22 cellular contexts compared by ENCODE assay signal in the genomic region with DNA sequence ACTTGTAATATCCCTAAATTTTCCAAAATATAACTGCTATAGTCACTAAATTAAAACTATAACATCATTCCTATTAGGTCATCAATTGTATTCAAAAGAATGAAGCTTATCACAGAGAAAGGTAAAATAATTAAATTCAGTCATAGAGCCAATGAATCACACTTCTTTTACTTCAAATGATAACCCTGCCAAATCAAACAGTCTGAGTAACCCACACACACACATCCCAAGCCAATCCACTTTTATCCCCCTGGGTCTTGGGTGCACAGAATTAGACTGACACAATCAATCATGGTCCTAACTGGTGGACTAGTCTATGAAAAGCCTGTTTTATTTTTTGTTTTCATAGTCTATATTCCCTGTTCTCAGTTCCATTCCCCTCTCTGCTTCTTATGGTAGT. TPM values are rescaled to one million over a fixed set of nuclear protein-coding genes. Genes with fewer than 3 reads are reported as not detected.
"Had no signal": no experiment of that assay in that cellular context is flagged by ENCODE, and none has a peak within 500 bp of the region (broad histone marks: within the 10 kb centered on the region; RNA-seq: fewer than 3 reads in every experiment).

No MANE protein-coding gene starts in this region.

- H3K4me1 Mint-ChIP-seq: activated naive CD4-positive, alpha-beta T cell treated with anti-CD3 and anti-CD28 coated beads, Interleukin-2, amount 10 ng/mL, durations not matched to agents 7 days and 5 days; natural killer cell had no signal

- DNase-seq: activated CD4-positive, alpha-beta memory T cell treated with anti-CD3 and anti-CD28 coated beads for 36 hours; activated CD4-positive, alpha-beta T cell treated with anti-CD3 and anti-CD28 coated beads for 48 hours; activated CD4-positive, CD25-positive, alpha-beta regulatory T cell; activated effector memory CD4-positive, alpha-beta T cell treated with anti-CD3 and anti-CD28 coated beads, Interleukin-2, amount 50 U/mL, for 16 hours; activated naive CD4-positive, alpha-beta T cell treated with anti-CD3 and anti-CD28 coated beads, Interleukin-2, amount 10 ng/mL, durations not matched to agents 7 days and 5 days; activated T-cell treated with anti-CD3 and anti-CD28 coated beads for 4 hours; effector memory CD4-positive, alpha-beta T cell; foreskin melanocyte; left lung; natural killer cell; retina; spleen; stimulated activated CD4-positive, alpha-beta T cell treated with anti-CD3 and anti-CD28 coated beads, Interleukin-4, amount 100 ng/mL, for 1 hour; stimulated activated naive CD4-positive, alpha-beta T cell treated with Interleukin-2 at 50 U/mL for 16 hours; SW 1271; T-helper 17 cell; upper lobe of right lung had no signal

- H3K27ac Mint-ChIP-seq: activated CD4-positive, alpha-beta memory T cell treated with anti-CD3 and anti-CD28 coated beads for 36 hours; activated naive CD4-positive, alpha-beta T cell treated with anti-CD3 and anti-CD28 coated beads, Interleukin-2, amount 10 ng/mL, durations not matched to agents 7 days and 5 days; natural killer cell; progenitor cell of endocrine pancreas; T-helper 17 cell had no signal

- H3K4me3 Mint-ChIP-seq: activated CD4-positive, alpha-beta memory T cell treated with anti-CD3 and anti-CD28 coated beads for 36 hours; activated naive CD4-positive, alpha-beta T cell treated with anti-CD3 and anti-CD28 coated beads, Interleukin-2, amount 10 ng/mL, durations not matched to agents 7 days and 5 days; natural killer cell; T-helper 17 cell had no signal

- H3K9me3 ChIP-seq: left lung, spleen, thoracic aorta, upper lobe of right lung had no signal

- ATAC-seq: esophagus mucosa, left lung, natural killer cell, T-helper 17 cell, upper lobe of right lung had no signal

- H3K4me1 ChIP-seq: left lung, spleen, upper lobe of right lung had no signal

- H3K27me3 Mint-ChIP-seq: activated naive CD4-positive, alpha-beta T cell treated with anti-CD3 and anti-CD28 coated beads, Interleukin-2, amount 10 ng/mL, durations not matched to agents 7 days and 5 days; progenitor cell of endocrine pancreas had no signal

- H3K36me3 Mint-ChIP-seq: activated CD4-positive, alpha-beta memory T cell treated with anti-CD3 and anti-CD28 coated beads for 36 hours; activated naive CD4-positive, alpha-beta T cell treated with anti-CD3 and anti-CD28 coated beads, Interleukin-2, amount 10 ng/mL, durations not matched to agents 7 days and 5 days; natural killer cell had no signal

- H3K27ac ChIP-seq: left lung, spleen, thoracic aorta, upper lobe of right lung had no signal

- H3K27me3 ChIP-seq: left lung, upper lobe of right lung had no signal

- H3K36me3 ChIP-seq: left lung, spleen, thoracic aorta, upper lobe of right lung had no signal

- H3K4me3 ChIP-seq: left lung, spleen, thoracic aorta, upper lobe of right lung had no signal

- H3K9me3 Mint-ChIP-seq: activated CD4-positive, alpha-beta memory T cell treated with anti-CD3 and anti-CD28 coated beads for 36 hours; activated naive CD4-positive, alpha-beta T cell treated with anti-CD3 and anti-CD28 coated beads, Interleukin-2, amount 10 ng/mL, durations not matched to agents 7 days and 5 days; natural killer cell had no signal

RNA-seq across cellular contexts. Expression of a gene that starts 25.6 kb away (rescaled TPM):
- total RNA-seq: activated CD4-positive, alpha-beta memory T cell treated with anti-CD3 and anti-CD28 coated beads for 36 hours; esophagus mucosa; lung microvascular endothelial cell; natural killer cell; osteoblast had no signal
